Comparison of ENCODE assay signal across 8 cellular contexts in the genomic region with DNA sequence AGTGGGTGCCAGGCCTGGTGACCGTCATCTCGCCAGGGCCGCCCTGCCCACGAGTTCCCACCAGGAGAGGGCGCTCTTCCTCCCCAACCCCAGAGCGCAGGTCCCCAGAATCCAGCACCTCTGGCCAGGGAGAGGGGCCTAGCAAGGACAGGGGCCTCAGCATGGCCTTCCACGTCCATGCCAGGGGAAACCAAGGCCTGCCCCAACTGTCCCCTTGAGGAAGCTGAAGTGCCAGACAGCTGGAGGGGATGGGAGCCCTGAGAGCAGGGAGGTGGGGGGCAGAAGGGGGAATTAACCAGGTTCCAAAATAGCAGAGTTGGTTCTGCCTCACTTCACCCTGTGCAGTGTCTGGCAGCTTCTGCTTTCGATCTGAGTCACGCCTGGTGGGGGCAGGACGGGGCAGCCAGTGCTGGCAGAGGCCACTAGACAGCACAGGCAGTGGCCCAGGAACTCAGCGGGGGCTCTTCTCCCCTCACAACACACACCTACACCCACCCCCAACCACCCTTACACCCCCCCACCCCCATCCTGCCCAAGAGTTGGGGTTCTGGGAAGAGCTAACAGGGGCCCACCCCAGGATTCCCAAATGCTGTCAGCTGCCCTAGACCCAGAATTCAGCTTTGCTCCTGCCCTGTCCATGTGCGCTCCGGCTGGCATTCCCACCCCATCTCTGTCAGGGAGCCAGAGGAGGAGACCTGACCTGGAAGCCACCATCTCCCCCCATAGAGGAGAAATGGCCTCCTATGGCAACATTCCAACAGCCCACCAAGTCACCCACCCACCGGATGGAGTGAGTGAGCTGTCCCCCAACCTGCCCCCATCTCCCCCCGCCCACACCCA. TPM values are rescaled to one million over a fixed set of nuclear protein-coding genes. Genes with fewer than 3 reads are reported as not detected.
DNase-seq lines count a peak whose midpoint lies in the region; ATAC-seq, FAIRE-seq and TF ChIP-seq lines count a peak whose summit lies in the region.

No MANE protein-coding gene starts in this region.

- no peak for FAIRE-seq in RCC 7860 (lab: Jason Lieb, UNC)

- H3K9me3 Mint-ChIP-seq in CD4-positive, alpha-beta memory T cell: peaks cover 0 to 2% (median 0%) of the 10 kb centered on the region in 8 donors
- no peaks in the 10 kb centered on the region for H3K9me3 Mint-ChIP-seq in progenitor cell of endocrine pancreas (ENCODE audit: low read depth)

- POLR2A ChIA-PET in CD4-positive, alpha-beta memory T cell (lab: Charles Lee; ENCODE audit: partially characterized antibody): interaction anchor here (5.1 kb wide), 1 partner anchor 28 kb away, joined by 34 read pairs; a partner anchor contains a TSS

- no peaks in the 10 kb centered on the region for H3K27me3 Mint-ChIP-seq in CD4-positive, alpha-beta memory T cell
- peaks cover 44% of the 10 kb centered on the region for H3K27me3 Mint-ChIP-seq in progenitor cell of endocrine pancreas

- peaks cover 35% of the 10 kb centered on the region for H3K4me1 ChIP-seq in CD4-positive, alpha-beta memory T cell (ENCODE audit: insufficient read depth, low read length)

- peaks cover 28 to 61% (median 39%) of the 10 kb centered on the region in 4 donors for H3K4me1 Mint-ChIP-seq in CD4-positive, alpha-beta memory T cell
- no peaks in the 10 kb centered on the region for H3K4me1 Mint-ChIP-seq in progenitor cell of endocrine pancreas (ENCODE audit: low read depth)

- no peak overlapping the region for H3K27ac ChIP-seq in CD4-positive, alpha-beta memory T cell (ENCODE audit: low read depth, low read length)

- no peaks in the 10 kb centered on the region for H3K36me3 Mint-ChIP-seq in CD4-positive, alpha-beta memory T cell
- H3K36me3 Mint-ChIP-seq in progenitor cell of endocrine pancreas (ENCODE audit: insufficient read depth): no peaks in the 10 kb centered on the region

- peak; percentile 63 for TF ChIP-seq CTCF in progenitor cell of endocrine pancreas (IDR thresholded peaks at IDR 0.05; ENCODE audit: unreplicated experiment)

- DNase-seq in CD4-positive, alpha-beta memory T cell: peak; percentile 21 to 64 (median 31)
- DNase-seq in GM19238 (ENCODE audit: insufficient read length, low spot score) (peak; percentile 89), RCC 7860 (ENCODE audit: low spot score) (peak; percentile 68), head of caudate nucleus (peak; percentile 70 to 96 (median 88)), progenitor cell of endocrine pancreas (ENCODE audit: low spot score, unreplicated experiment) (no peak), KG1 (lab: John Stamatoyannopoulos, UW) (no peak)
- peak; percentile 73 for DNase-seq in activated naive CD4-positive, alpha-beta T cell treated with anti-CD3 and anti-CD28 coated beads, Interleukin-2, amount 50 U/mL, for 16 hours

- intact Hi-C loops in CD4-positive, alpha-beta memory T cell (cut with micrococcal nuclease): loop anchor here (2.0 kb wide), 1 partner anchor 71 kb away; no protein-coding TSS in a partner anchor
- intact Hi-C loops in head of caudate nucleus (cut with DNase I): no loop called here

- H3K4me3 Mint-ChIP-seq in CD4-positive, alpha-beta memory T cell: peak overlapping the region in 3 of 8 donors; percentile 63 to 86 (median 70)
- H3K4me3 Mint-ChIP-seq in progenitor cell of endocrine pancreas (ENCODE audit: low read depth): no peak overlapping the region

- ATAC-seq in HG03196 (IDR thresholded peaks at IDR 0.05; ENCODE audit: unreplicated experiment): peak; percentile 68

- H3K9me3 ChIP-seq in CD4-positive, alpha-beta memory T cell (ENCODE audit: control insufficient read depth in 1 of 2, low read length in 2 of 2): no peaks in the 10 kb centered on the region

- no peaks in the 10 kb centered on the region for H3K27me3 ChIP-seq in CD4-positive, alpha-beta memory T cell (ENCODE audit: insufficient read depth, low read length)

- H3K27ac Mint-ChIP-seq in CD4-positive, alpha-beta memory T cell: peak overlapping the region in 6 of 7 donors; percentile 8 to 81 (median 60)
- no peak overlapping the region for H3K27ac Mint-ChIP-seq in progenitor cell of endocrine pancreas

- no peaks in the 10 kb centered on the region for H3K36me3 ChIP-seq in CD4-positive, alpha-beta memory T cell (ENCODE audit: insufficient read depth, low read length)

- CTCF ChIA-PET in CD4-positive, alpha-beta memory T cell (lab: Charles Lee; ENCODE audit: partially characterized antibody): interaction anchor here (1.2 to 3.3 kb wide), 3 partner anchors 10 to 27 kb away, joined by 4 to 13 read pairs (median 9); no protein-coding TSS in a partner anchor

- H3K4me3 ChIP-seq in CD4-positive, alpha-beta memory T cell (ENCODE audit: low read length in 2 of 2): no peak overlapping the region

RNA-seq across cellular contexts. Expression of a gene that starts 29.2 kb away (rescaled TPM):
- total RNA-seq in CD4-positive, alpha-beta memory T cell: 10 to 100 TPM; 12.2 to 15.7 TPM
- 10 to 100 TPM in 1 of 2 donors, 1 to 10 TPM in 1; 8.2 to 17.6 TPM for polyA plus RNA-seq in CD4-positive, alpha-beta memory T cell
- total RNA-seq in progenitor cell of endocrine pancreas: 0.48 and 0.55 TPM in 2 replicates

RNA-seq across cellular contexts. Expression of a gene that starts 41.0 kb away (rescaled TPM):
- total RNA-seq in CD4-positive, alpha-beta memory T cell: not detected
- not detected for polyA plus RNA-seq in CD4-positive, alpha-beta memory T cell
- total RNA-seq in progenitor cell of endocrine pancreas: not detected in 2 replicates

Comparison
In these comparisons a context has a peak if more than half of its experiments do, and no peak if none do; other contexts are left out.
1. DNase-seq: peak in CD4-positive, alpha-beta memory T cell (5 of 5), GM19238 (single experiment), RCC 7860 (single experiment), activated naive CD4-positive, alpha-beta T cell treated with anti-CD3 and anti-CD28 coated beads, Interleukin-2, amount 50 U/mL, for 16 hours (single experiment) and head of caudate nucleus (42 of 42); none in progenitor cell of endocrine pancreas (single experiment) and KG1 (single experiment).